Comparison of ENCODE assay signal across 1 cellular context in the genomic region with DNA sequence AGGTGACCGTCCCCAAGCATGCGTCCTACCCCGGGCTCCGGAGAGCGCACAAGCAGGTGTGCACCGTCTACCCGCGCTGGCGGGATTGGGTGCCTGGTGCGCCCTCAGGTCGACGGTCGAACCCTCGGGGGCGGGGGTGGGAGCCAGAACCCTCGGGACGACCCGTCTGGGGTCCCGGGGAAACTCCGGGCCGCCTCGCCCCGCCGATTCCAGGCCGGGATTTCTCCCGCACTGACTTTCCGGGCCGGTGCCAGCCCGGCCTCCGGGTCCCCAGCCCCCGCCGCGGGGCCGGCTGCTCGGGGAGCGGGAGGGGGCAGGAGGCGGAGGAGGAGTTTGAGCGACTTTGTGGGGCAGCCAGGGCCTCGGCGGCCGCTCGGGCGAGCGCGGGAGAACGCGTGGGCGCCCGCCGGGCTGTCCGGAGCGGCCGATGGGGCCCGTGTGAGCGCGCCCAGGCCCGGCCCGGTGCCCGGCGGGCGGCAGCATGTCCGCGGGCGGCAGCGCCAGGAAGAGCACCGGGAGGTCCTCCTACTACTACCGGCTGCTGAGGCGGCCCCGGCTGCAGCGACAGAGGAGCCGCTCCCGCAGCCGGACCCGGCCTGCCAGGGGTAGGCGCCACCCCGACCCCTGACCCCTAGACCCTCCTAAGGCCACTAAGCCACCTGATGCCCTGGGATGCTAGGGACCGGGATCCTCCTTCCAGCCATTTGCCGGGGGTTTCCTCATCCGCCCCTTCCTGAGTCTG.
TF ChIP-seq lines count a peak whose summit lies in the region.

A gene (plus strand): TSS at position 340 of the 742 bp plus-strand sequence. CDS start 142 bp downstream, at position 482.

TF ChIP-seq in HepG2, 621 proteins besides CTCF, POLR2A, EP300 and RAD21 (continued from another document):
- TF ChIP-seq, protein P1, sequence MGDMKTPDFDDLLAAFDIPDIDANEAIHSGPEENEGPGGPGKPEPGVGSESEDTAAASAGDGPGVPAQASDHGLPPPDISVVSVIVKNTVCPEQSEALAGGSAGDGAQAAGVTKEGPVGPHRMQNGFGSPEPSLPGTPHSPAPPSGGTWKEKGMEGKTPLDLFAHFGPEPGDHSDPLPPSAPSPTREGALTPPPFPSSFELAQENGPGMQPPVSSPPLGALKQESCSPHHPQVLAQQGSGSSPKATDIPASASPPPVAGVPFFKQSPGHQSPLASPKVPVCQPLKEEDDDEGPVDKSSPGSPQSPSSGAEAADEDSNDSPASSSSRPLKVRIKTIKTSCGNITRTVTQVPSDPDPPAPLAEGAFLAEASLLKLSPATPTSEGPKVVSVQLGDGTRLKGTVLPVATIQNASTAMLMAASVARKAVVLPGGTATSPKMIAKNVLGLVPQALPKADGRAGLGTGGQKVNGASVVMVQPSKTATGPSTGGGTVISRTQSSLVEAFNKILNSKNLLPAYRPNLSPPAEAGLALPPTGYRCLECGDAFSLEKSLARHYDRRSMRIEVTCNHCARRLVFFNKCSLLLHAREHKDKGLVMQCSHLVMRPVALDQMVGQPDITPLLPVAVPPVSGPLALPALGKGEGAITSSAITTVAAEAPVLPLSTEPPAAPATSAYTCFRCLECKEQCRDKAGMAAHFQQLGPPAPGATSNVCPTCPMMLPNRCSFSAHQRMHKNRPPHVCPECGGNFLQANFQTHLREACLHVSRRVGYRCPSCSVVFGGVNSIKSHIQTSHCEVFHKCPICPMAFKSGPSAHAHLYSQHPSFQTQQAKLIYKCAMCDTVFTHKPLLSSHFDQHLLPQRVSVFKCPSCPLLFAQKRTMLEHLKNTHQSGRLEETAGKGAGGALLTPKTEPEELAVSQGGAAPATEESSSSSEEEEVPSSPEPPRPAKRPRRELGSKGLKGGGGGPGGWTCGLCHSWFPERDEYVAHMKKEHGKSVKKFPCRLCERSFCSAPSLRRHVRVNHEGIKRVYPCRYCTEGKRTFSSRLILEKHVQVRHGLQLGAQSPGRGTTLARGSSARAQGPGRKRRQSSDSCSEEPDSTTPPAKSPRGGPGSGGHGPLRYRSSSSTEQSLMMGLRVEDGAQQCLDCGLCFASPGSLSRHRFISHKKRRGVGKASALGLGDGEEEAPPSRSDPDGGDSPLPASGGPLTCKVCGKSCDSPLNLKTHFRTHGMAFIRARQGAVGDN (CRISPR knock-in tag; IDR thresholded peaks at IDR 0.05): peak; percentile 54; the same call in 1 of the 2 replicates
- TF ChIP-seq ZNF777 (CRISPR knock-in tag; IDR thresholded peaks at IDR 0.05) (peak; percentile 94), SAP130 (CRISPR knock-in tag; IDR thresholded peaks at IDR 0.05; ENCODE audit: low read depth) (peak; percentile 56), PHF21A (CRISPR knock-in tag; IDR thresholded peaks at IDR 0.05) (0 out of 2 replicates have a peak, but pooled peaks have one; percentile 40), HOXA3 (CRISPR knock-in tag; IDR thresholded peaks at IDR 0.05) (peak; percentile 28; the same call in 1 of the 2 replicates), SNAI1 (CRISPR knock-in tag; IDR thresholded peaks at IDR 0.05; ENCODE audit: borderline replicate concordance) (no peak), PHF8 (CRISPR knock-in tag; IDR thresholded peaks at IDR 0.05) (no peak), ZFY (CRISPR knock-in tag; IDR thresholded peaks at IDR 0.05) (peak; percentile 44; the same call in 1 of the 2 replicates), NCOA1 (CRISPR knock-in tag; IDR thresholded peaks at IDR 0.05) (no peak), ZNF567 (CRISPR knock-in tag; IDR thresholded peaks at IDR 0.05; ENCODE audit: borderline replicate concordance) (no peak), ERF (CRISPR knock-in tag; IDR thresholded peaks at IDR 0.05) (no peak), SMC3 (IDR thresholded peaks at IDR 0.05; ENCODE audit: low read length) (no peak), ATAD3A (CRISPR knock-in tag; IDR thresholded peaks at IDR 0.05) (no peak), NFKB2 (CRISPR knock-in tag; IDR thresholded peaks at IDR 0.05; ENCODE audit: borderline replicate concordance) (peak; percentile 28; the same call in 1 of the 2 replicates), SOX13 (IDR thresholded peaks at IDR 0.05) (no peak), SOX13 (CRISPR knock-in tag; conservative IDR thresholded peaks at IDR 0.05 in 1 of 2, IDR thresholded peaks at IDR 0.05 in 1 of 2) (peak in 1 of 2 experiments; percentile 12; a peak in 1 of 4 replicates), ZBTB7B (CRISPR knock-in tag; IDR thresholded peaks at IDR 0.05) (peak; percentile 42; the same call in 1 of the 2 replicates), REPIN1 (CRISPR knock-in tag; IDR thresholded peaks at IDR 0.05; ENCODE audit: borderline replicate concordance, low read depth) (0 out of 2 replicates have a peak, but pooled peaks have one; percentile 2), NR2F6 (IDR thresholded peaks at IDR 0.05) (no peak), NR2F6 (CRISPR knock-in tag; IDR thresholded peaks at IDR 0.05) (0 out of 2 replicates have a peak, but pooled peaks have one; percentile 4)
- TF ChIP-seq, protein P2, sequence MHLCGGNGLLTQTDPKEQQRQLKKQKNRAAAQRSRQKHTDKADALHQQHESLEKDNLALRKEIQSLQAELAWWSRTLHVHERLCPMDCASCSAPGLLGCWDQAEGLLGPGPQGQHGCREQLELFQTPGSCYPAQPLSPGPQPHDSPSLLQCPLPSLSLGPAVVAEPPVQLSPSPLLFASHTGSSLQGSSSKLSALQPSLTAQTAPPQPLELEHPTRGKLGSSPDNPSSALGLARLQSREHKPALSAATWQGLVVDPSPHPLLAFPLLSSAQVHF (CRISPR knock-in tag; IDR thresholded peaks at IDR 0.05): no peak
- TF ChIP-seq, protein P3, sequence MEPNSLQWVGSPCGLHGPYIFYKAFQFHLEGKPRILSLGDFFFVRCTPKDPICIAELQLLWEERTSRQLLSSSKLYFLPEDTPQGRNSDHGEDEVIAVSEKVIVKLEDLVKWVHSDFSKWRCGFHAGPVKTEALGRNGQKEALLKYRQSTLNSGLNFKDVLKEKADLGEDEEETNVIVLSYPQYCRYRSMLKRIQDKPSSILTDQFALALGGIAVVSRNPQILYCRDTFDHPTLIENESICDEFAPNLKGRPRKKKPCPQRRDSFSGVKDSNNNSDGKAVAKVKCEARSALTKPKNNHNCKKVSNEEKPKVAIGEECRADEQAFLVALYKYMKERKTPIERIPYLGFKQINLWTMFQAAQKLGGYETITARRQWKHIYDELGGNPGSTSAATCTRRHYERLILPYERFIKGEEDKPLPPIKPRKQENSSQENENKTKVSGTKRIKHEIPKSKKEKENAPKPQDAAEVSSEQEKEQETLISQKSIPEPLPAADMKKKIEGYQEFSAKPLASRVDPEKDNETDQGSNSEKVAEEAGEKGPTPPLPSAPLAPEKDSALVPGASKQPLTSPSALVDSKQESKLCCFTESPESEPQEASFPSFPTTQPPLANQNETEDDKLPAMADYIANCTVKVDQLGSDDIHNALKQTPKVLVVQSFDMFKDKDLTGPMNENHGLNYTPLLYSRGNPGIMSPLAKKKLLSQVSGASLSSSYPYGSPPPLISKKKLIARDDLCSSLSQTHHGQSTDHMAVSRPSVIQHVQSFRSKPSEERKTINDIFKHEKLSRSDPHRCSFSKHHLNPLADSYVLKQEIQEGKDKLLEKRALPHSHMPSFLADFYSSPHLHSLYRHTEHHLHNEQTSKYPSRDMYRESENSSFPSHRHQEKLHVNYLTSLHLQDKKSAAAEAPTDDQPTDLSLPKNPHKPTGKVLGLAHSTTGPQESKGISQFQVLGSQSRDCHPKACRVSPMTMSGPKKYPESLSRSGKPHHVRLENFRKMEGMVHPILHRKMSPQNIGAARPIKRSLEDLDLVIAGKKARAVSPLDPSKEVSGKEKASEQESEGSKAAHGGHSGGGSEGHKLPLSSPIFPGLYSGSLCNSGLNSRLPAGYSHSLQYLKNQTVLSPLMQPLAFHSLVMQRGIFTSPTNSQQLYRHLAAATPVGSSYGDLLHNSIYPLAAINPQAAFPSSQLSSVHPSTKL (CRISPR knock-in tag; IDR thresholded peaks at IDR 0.05): peak; percentile 51; the same call in 1 of the 2 replicates
- TF ChIP-seq, protein P4, sequence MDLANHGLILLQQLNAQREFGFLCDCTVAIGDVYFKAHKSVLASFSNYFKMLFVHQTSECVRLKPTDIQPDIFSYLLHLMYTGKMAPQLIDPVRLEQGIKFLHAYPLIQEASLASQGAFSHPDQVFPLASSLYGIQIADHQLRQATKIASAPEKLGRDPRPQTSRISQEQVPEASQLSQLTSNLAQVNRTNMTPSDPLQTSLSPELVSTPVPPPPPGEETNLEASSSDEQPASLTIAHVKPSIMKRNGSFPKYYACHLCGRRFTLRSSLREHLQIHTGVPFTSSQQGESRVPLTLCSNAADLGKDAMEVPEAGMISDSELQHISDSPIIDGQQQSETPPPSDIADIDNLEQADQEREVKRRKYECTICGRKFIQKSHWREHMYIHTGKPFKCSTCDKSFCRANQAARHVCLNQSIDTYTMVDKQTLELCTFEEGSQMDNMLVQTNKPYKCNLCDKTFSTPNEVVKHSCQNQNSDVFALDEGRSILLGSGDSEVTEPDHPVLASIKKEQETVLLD (CRISPR knock-in tag; IDR thresholded peaks at IDR 0.05; ENCODE audit: low read depth): 0 out of 2 replicates have a peak, but pooled peaks have one; percentile 37
- TF ChIP-seq, protein P5, sequence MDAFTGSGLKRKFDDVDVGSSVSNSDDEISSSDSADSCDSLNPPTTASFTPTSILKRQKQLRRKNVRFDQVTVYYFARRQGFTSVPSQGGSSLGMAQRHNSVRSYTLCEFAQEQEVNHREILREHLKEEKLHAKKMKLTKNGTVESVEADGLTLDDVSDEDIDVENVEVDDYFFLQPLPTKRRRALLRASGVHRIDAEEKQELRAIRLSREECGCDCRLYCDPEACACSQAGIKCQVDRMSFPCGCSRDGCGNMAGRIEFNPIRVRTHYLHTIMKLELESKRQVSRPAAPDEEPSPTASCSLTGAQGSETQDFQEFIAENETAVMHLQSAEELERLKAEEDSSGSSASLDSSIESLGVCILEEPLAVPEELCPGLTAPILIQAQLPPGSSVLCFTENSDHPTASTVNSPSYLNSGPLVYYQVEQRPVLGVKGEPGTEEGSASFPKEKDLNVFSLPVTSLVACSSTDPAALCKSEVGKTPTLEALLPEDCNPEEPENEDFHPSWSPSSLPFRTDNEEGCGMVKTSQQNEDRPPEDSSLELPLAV (CRISPR knock-in tag; conservative IDR thresholded peaks at IDR 0.05; ENCODE audit: low read depth): no peak
- TF ChIP-seq, protein P6, sequence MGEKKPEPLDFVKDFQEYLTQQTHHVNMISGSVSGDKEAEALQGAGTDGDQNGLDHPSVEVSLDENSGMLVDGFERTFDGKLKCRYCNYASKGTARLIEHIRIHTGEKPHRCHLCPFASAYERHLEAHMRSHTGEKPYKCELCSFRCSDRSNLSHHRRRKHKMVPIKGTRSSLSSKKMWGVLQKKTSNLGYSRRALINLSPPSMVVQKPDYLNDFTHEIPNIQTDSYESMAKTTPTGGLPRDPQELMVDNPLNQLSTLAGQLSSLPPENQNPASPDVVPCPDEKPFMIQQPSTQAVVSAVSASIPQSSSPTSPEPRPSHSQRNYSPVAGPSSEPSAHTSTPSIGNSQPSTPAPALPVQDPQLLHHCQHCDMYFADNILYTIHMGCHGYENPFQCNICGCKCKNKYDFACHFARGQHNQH (CRISPR knock-in tag; IDR thresholded peaks at IDR 0.05): peak; percentile 38; the same call in 1 of the 2 replicates
TF ChIP-seq in HepG2: peak in this region for 42.
